4 cellular contexts compared by ENCODE assay signal in genomic region chr4:9454284-9454683, GRCh38. TPM values are rescaled to one million over a fixed set of nuclear protein-coding genes. Genes with fewer than 3 reads are reported as not detected.
"Had no signal": no experiment of that assay in that cellular context is flagged by ENCODE, and none has a peak within 500 bp of the region (broad histone marks: within the 10 kb centered on the region; RNA-seq: fewer than 3 reads in every experiment).

No MANE protein-coding gene starts in this region.

RNA-seq across cellular contexts. Expression of gene DEFB131A, which starts 10.1 kb away (rescaled TPM):
- total RNA-seq: LHCN-M2, M059J, MCF 10A, NCI-H460 had no signal
